ENCODE assay signal across 8 cellular contexts in the genomic region with DNA sequence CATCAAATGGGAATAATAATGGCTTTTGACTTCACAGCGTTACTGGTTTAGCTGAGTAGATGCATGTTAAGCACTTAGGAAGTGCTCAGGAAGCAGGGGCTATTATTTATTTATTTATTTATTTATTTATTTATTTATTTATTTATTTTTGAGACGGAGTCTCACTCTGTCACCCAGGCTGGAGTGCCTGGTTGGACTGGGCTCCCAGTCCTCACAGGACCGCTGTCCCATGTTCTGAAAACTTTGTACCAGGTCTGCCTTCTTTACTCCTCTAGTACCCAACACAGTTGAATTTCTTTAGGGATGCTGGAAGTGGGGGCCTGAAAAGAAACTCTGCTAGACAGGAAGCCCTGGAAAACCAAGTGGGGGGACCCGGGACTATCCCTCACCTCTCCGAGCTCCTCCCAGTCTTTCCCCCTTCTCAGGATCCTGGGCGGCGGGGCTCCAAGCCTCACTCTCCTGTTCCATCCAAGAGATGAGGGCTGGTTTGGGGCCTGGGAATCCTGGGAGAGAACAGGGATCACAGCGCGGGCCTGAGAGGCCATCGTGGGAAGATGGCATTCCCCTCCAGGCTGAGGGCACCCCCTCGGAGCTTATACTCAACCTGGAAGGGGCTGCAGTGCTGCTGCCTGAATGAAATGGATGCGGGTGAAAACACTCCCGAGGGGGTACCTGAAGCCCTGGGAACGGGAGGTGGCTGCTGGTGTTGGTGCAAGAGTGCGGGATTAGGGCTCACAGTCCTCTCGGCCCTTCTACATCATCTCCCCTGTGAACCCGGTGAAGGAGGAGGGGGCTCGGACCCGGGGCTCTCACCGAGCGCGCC. TPM values are rescaled to one million over a fixed set of nuclear protein-coding genes. Genes with fewer than 3 reads are reported as not detected.
DNase-seq lines count a peak whose midpoint lies in the region; ATAC-seq and TF ChIP-seq lines count a peak whose summit lies in the region.

No MANE protein-coding gene starts in this region.

- H3K4me1 Mint-ChIP-seq in activated T-helper 2 cell treated with anti-CD3 and anti-CD28 coated beads, Interferon-gamma antibody, Interleukin-2, Interleukin-4, amounts not matched to agents 10 μg/mL and 5 μg/mL and 100 μg/mL, durations not matched to agents 14 hours and 24 hours and 36 hours (ENCODE audit: low read depth), result peaks cover 43% of the 10 kb centered on the region

- H3K4me1 ChIP-seq in HCT116 (ENCODE audit: control insufficient read depth in 1 of 2, insufficient read depth in 2 of 2, low read length in 2 of 2), result peaks cover 9 to 39% of the 10 kb centered on the region in 2 experiments; a peak in 3 of 4 replicates
- peaks cover 8% of the 10 kb centered on the region for H3K4me1 ChIP-seq in cardiac muscle cell (ENCODE audit: low read depth)
- H3K4me1 ChIP-seq in trophoblast cell (ENCODE audit: control insufficient read depth in 1 of 2, insufficient read depth in 2 of 2, low read length in 2 of 2), result peaks cover 9 to 10% of the 10 kb centered on the region in 2 experiments

- TF ChIP-seq RAD21 in HCT116 (IDR thresholded peaks at IDR 0.05; ENCODE audit: low read depth), result no peak

- no peak for TF ChIP-seq CTCF in AG10803 (conservative IDR thresholded peaks at IDR 0.05; ENCODE audit: low read length)
- no peak for TF ChIP-seq CTCF in HCT116 (IDR thresholded peaks at IDR 0.05 in 2 of 3, conservative IDR thresholded peaks at IDR 0.05 in 1 of 3; ENCODE audit: borderline replicate concordance in 1 of 3, insufficient read depth in 1 of 3, low read depth in 2 of 3, low read length in 2 of 3)
- TF ChIP-seq CTCF in cardiac muscle cell (IDR thresholded peaks at IDR 0.05; ENCODE audit: low read depth, low read length), result no peak

- no CpG with 5 or more reads among the region's 22 CpGs for WGBS in trophoblast cell (ENCODE audit: extremely low coverage, insufficient coverage, insufficient read length)

- H3K9ac ChIP-seq in HCT116 (ENCODE audit: low read length), result peak overlapping the region; percentile 78
- H3K9ac ChIP-seq in trophoblast cell (ENCODE audit: low read length), result peak overlapping the region; percentile 82

- H3K9me3 ChIP-seq in HCT116 (ENCODE audit: control insufficient read depth in 1 of 2, insufficient read depth in 1 of 2, low read depth in 1 of 2, low read length in 2 of 2), result no peaks in the 10 kb centered on the region
- H3K9me3 ChIP-seq in cardiac muscle cell (ENCODE audit: low read depth), result no peaks in the 10 kb centered on the region
- H3K9me3 ChIP-seq in trophoblast cell (ENCODE audit: insufficient read depth, low read depth, low read length), result peaks cover 2% of the 10 kb centered on the region

- H3K79me1 ChIP-seq in trophoblast cell (ENCODE audit: low read length), result peaks cover 11% of the 10 kb centered on the region

- CTCF ChIA-PET in HCT116 (lab: Charles Lee), result interaction anchor here (1.5 to 1.9 kb wide), 2 partner anchors 12 to 141 kb away, joined by 4 to 8 read pairs; a partner anchor contains a TSS

- peak overlapping the region; percentile 84 for H3K4me3 Mint-ChIP-seq in activated T-helper 2 cell treated with anti-CD3 and anti-CD28 coated beads, Interferon-gamma antibody, Interleukin-2, Interleukin-4, amounts not matched to agents 10 μg/mL and 5 μg/mL and 100 μg/mL, durations not matched to agents 14 hours and 24 hours and 36 hours (ENCODE audit: low read depth)

- no peaks in the 10 kb centered on the region for H4K20me1 ChIP-seq in HCT116 (ENCODE audit: insufficient read depth)

- peak overlapping the region; percentile 95 for H4K91ac ChIP-seq in trophoblast cell (ENCODE audit: low read depth, low read length)

- no peaks in the 10 kb centered on the region for H3K27me3 Mint-ChIP-seq in activated T-helper 2 cell treated with anti-CD3 and anti-CD28 coated beads, Interferon-gamma antibody, Interleukin-2, Interleukin-4, amounts not matched to agents 10 μg/mL and 5 μg/mL and 100 μg/mL, durations not matched to agents 14 hours and 24 hours and 36 hours (ENCODE audit: low read depth)

- peak overlapping the region; percentile 100 for H4K8ac ChIP-seq in trophoblast cell (ENCODE audit: low read depth, low read length)

- no peaks in the 10 kb centered on the region for H3K9me2 ChIP-seq in HCT116 (ENCODE audit: insufficient read depth)

- H2AFZ ChIP-seq in HCT116 (ENCODE audit: low read depth, low read length, poor library complexity, severe bottlenecking), result no peak overlapping the region
- peak overlapping the region; percentile 92 for H2AFZ ChIP-seq in trophoblast cell (ENCODE audit: insufficient read depth, low read length, poor library complexity)

- H3K4me2 ChIP-seq in HCT116 (ENCODE audit: low read length) (peak overlapping the region; percentile 98), trophoblast cell (ENCODE audit: low read length) (peak overlapping the region; percentile 99)

- H2BK5ac ChIP-seq in trophoblast cell (ENCODE audit: low read depth, low read length, poor library complexity), result peak overlapping the region; percentile 95

- H3K4me3 ChIP-seq in AG10803 (ENCODE audit: low read length), result peak overlapping the region; percentile 76
- peak overlapping the region; percentile 83 to 90 for H3K4me3 ChIP-seq in HCT116 (replicated peaks in 1 of 2; ENCODE audit: low read depth in 1 of 2, low read length in 2 of 2)
- peak overlapping the region; percentile 70 for H3K4me3 ChIP-seq in cardiac muscle cell
- peak overlapping the region; percentile 72 for H3K4me3 ChIP-seq in trophoblast cell (ENCODE audit: low read depth, low read length)

- TF ChIP-seq POLR2A in HCT116 (IDR thresholded peaks at IDR 0.05; ENCODE audit: borderline replicate concordance, extremely low read depth, insufficient read depth, insufficient read length), result no peak

- RAD21 ChIA-PET in HCT116 (lab: Charles Lee; ENCODE audit: low non-redundant PET in 1 of 2, low total read pairs in 2 of 2, uncharacterized antibody in 2 of 2, unreplicated experiment in 2 of 2), result interaction anchor here in 1 of 2 experiments (1.9 kb wide), 1 partner anchor 141 kb away, joined by 5 read pairs; a partner anchor contains a TSS

- no peaks in the 10 kb centered on the region for H3K27me3 ChIP-seq in HCT116 (ENCODE audit: insufficient read depth, low read length)
- no peaks in the 10 kb centered on the region for H3K27me3 ChIP-seq in cardiac muscle cell
- H3K27me3 ChIP-seq in trophoblast cell (ENCODE audit: insufficient read depth, low read length), result no peaks in the 10 kb centered on the region

- H3K36me3 Mint-ChIP-seq in activated T-helper 2 cell treated with anti-CD3 and anti-CD28 coated beads, Interferon-gamma antibody, Interleukin-2, Interleukin-4, amounts not matched to agents 10 μg/mL and 5 μg/mL and 100 μg/mL, durations not matched to agents 14 hours and 24 hours and 36 hours (ENCODE audit: low read depth), result peaks cover 6% of the 10 kb centered on the region

- H3K9me3 Mint-ChIP-seq in activated T-helper 2 cell treated with anti-CD3 and anti-CD28 coated beads, Interferon-gamma antibody, Interleukin-2, Interleukin-4, amounts not matched to agents 10 μg/mL and 5 μg/mL and 100 μg/mL, durations not matched to agents 14 hours and 24 hours and 36 hours, result no peaks in the 10 kb centered on the region

- H3K18ac ChIP-seq in trophoblast cell (ENCODE audit: low read length), result peak overlapping the region; percentile 96

- ATAC-seq in HCT116 (no peak), HG03280 (IDR thresholded peaks at IDR 0.05; ENCODE audit: unreplicated experiment) (no peak)

- H3K27ac ChIP-seq in HCT116 (ENCODE audit: low read depth, low read length), result peak overlapping the region; percentile 87
- H3K27ac ChIP-seq in cardiac muscle cell, result peak overlapping the region; percentile 87
- peak overlapping the region; percentile 83 for H3K27ac ChIP-seq in trophoblast cell (ENCODE audit: low read depth, low read length)

- peak overlapping the region; percentile 78 for H3K4ac ChIP-seq in trophoblast cell (ENCODE audit: low read depth, low read length)

- H3K27ac Mint-ChIP-seq in activated T-helper 2 cell treated with anti-CD3 and anti-CD28 coated beads, Interferon-gamma antibody, Interleukin-2, Interleukin-4, amounts not matched to agents 10 μg/mL and 5 μg/mL and 100 μg/mL, durations not matched to agents 14 hours and 24 hours and 36 hours, result peak overlapping the region; percentile 79

- peak overlapping the region; percentile 90 for H4K12ac ChIP-seq in trophoblast cell (ENCODE audit: low read depth, low read length)

- H2BK120ac ChIP-seq in trophoblast cell (ENCODE audit: insufficient read depth, low read length, poor library complexity), result peak overlapping the region; percentile 82

- TSS peak; percentile 63 for BruUV-seq in HCT116 (replicated peaks; lab: Mats Ljungman, UMichigan)

- H2BK12ac ChIP-seq in trophoblast cell (ENCODE audit: low read length), result no peak overlapping the region

- H3K79me2 ChIP-seq in HCT116 (ENCODE audit: insufficient read depth, low read length), result no peaks in the 10 kb centered on the region
- H3K79me2 ChIP-seq in trophoblast cell (ENCODE audit: control insufficient read depth, insufficient read depth, low read length, poor library complexity), result peaks cover 9% of the 10 kb centered on the region

- no peaks in the 10 kb centered on the region for H3K36me3 ChIP-seq in HCT116 (ENCODE audit: control insufficient read depth in 1 of 2, insufficient read depth in 2 of 2, low read length in 2 of 2)
- no peaks in the 10 kb centered on the region for H3K36me3 ChIP-seq in cardiac muscle cell
- peaks cover 0 to 3% of the 10 kb centered on the region in 2 experiments for H3K36me3 ChIP-seq in trophoblast cell (ENCODE audit: control insufficient read depth in 1 of 2, insufficient read depth in 2 of 2, low read length in 2 of 2)

- H3K14ac ChIP-seq in trophoblast cell (ENCODE audit: low read length), result peak overlapping the region; percentile 94

- no peak overlapping the region for H3K23ac ChIP-seq in trophoblast cell (ENCODE audit: low read length)

- DNase-seq in AG10803 (ENCODE audit: low read depth), result peak; percentile 29
- DNase-seq in HCT116 (ENCODE audit: low read depth, low spot score), result no peak
- DNase-seq in activated T-helper 2 cell treated with anti-CD3 and anti-CD28 coated beads, Interferon-gamma antibody, Interleukin-2, Interleukin-4, amounts not matched to agents 10 μg/mL and 5 μg/mL and 100 μg/mL, durations not matched to agents 14 hours and 24 hours and 36 hours (ENCODE audit: low spot score), result no peak
- DNase-seq in cardiac muscle cell (ENCODE audit: low read depth in 1 of 2, low spot score in 1 of 2), result peak; percentile 33 to 76
- peak in 1 of 2 donors; percentile 20 for DNase-seq in trophoblast cell
- no peak for DNase-seq in NCI-H774 (lab: John Stamatoyannopoulos, UW)
- no peak for DNase-seq in NCI-H2029 treated with DMSO at 0.1 percent for 48 hours (lab: John Stamatoyannopoulos, UW)

- POLR2A ChIA-PET in HCT116 (lab: Charles Lee), result interaction anchor here (2.5 kb wide), 1 partner anchor 13 kb away, joined by 21 read pairs; a partner anchor contains a TSS

- intact Hi-C loops in HCT116 (cut with micrococcal nuclease), result loop anchor here (5.0 kb wide), 1 partner anchor 56 kb away; no protein-coding TSS in a partner anchor
- intact Hi-C loops in activated T-helper 2 cell treated with anti-CD3 and anti-CD28 coated beads, Interferon-gamma antibody, Interleukin-2, Interleukin-4, amounts not matched to agents 10 μg/mL and 5 μg/mL and 100 μg/mL, durations not matched to agents 14 hours and 24 hours and 36 hours (cut with micrococcal nuclease), result loop anchor here (5.0 kb wide), 1 partner anchor 61 kb away; no protein-coding TSS in a partner anchor

- H2AK5ac ChIP-seq in trophoblast cell (ENCODE audit: low read length), result peak overlapping the region; percentile 84

RNA-seq across cellular contexts. Expression of a gene that starts 0.7 kb away (rescaled TPM):
- total RNA-seq in HCT116 (2021; ENCODE audit: unreplicated experiment) (3.6 TPM), cardiac muscle cell (18.3 and 22.0 TPM in 2 replicates)
- 1.8 and 2.3 TPM in 2 replicates for polyA plus RNA-seq in HCT116 (2012)
- total RNA-seq in activated T-helper 2 cell treated with anti-CD3 and anti-CD28 coated beads, Interferon-gamma antibody, Interleukin-2, Interleukin-4, amounts not matched to agents 10 μg/mL and 5 μg/mL and 100 μg/mL, durations not matched to agents 14 hours and 24 hours and 36 hours, result 8.7 and 9.2 TPM in 2 replicates
- 12.4 and 25.0 TPM in 2 replicates for polyA plus RNA-seq in cardiac muscle cell
- 3.5 and 4.1 TPM in 2 replicates for polyA plus RNA-seq in trophoblast cell (2013)

RNA-seq across cellular contexts. Expression of a gene that starts 12.7 kb away (rescaled TPM):
- total RNA-seq in HCT116 (2021; ENCODE audit: unreplicated experiment), result 9.1 TPM
- 2.5 and 4.0 TPM in 2 replicates for polyA plus RNA-seq in HCT116 (2012)
- 14.5 and 14.6 TPM in 2 replicates for total RNA-seq in activated T-helper 2 cell treated with anti-CD3 and anti-CD28 coated beads, Interferon-gamma antibody, Interleukin-2, Interleukin-4, amounts not matched to agents 10 μg/mL and 5 μg/mL and 100 μg/mL, durations not matched to agents 14 hours and 24 hours and 36 hours
- 25.3 and 34.7 TPM in 2 replicates for total RNA-seq in cardiac muscle cell
- polyA plus RNA-seq in cardiac muscle cell, result 12.0 and 17.9 TPM in 2 replicates
- 4.2 and 4.4 TPM in 2 replicates for polyA plus RNA-seq in trophoblast cell (2013)

RNA-seq across cellular contexts. Expression of a gene that starts 14.7 kb away (rescaled TPM):
- total RNA-seq in HCT116 (2021; ENCODE audit: unreplicated experiment), result 0.15 TPM
- polyA plus RNA-seq in HCT116 (2012), result 0.03 and 0.04 TPM in 2 replicates
- 18.9 and 22.2 TPM in 2 replicates for total RNA-seq in activated T-helper 2 cell treated with anti-CD3 and anti-CD28 coated beads, Interferon-gamma antibody, Interleukin-2, Interleukin-4, amounts not matched to agents 10 μg/mL and 5 μg/mL and 100 μg/mL, durations not matched to agents 14 hours and 24 hours and 36 hours
- 19.3 and 25.5 TPM in 2 replicates for total RNA-seq in cardiac muscle cell
- polyA plus RNA-seq in cardiac muscle cell, result 12.0 and 12.9 TPM in 2 replicates
- 5.0 and 5.2 TPM in 2 replicates for polyA plus RNA-seq in trophoblast cell (2013)

RNA-seq across cellular contexts. Expression of a gene that starts 36.2 kb away (rescaled TPM):
- 2.1 TPM for total RNA-seq in HCT116 (2021; ENCODE audit: unreplicated experiment)
- 0.67 and 1.6 TPM in 2 replicates for polyA plus RNA-seq in HCT116 (2012)
- 11.8 and 11.9 TPM in 2 replicates for total RNA-seq in activated T-helper 2 cell treated with anti-CD3 and anti-CD28 coated beads, Interferon-gamma antibody, Interleukin-2, Interleukin-4, amounts not matched to agents 10 μg/mL and 5 μg/mL and 100 μg/mL, durations not matched to agents 14 hours and 24 hours and 36 hours
- 16.2 and 17.7 TPM in 2 replicates for total RNA-seq in cardiac muscle cell
- polyA plus RNA-seq in cardiac muscle cell, result 12.7 and 17.5 TPM in 2 replicates
- 3.6 and 3.8 TPM in 2 replicates for polyA plus RNA-seq in trophoblast cell (2013)

RNA-seq across cellular contexts. Expression of a gene that starts 39.4 kb away (rescaled TPM):
- 10.3 TPM for total RNA-seq in HCT116 (2021; ENCODE audit: unreplicated experiment)
- polyA plus RNA-seq in HCT116 (2012), result 6.1 and 7.3 TPM in 2 replicates
- 11.4 and 12.4 TPM in 2 replicates for total RNA-seq in activated T-helper 2 cell treated with anti-CD3 and anti-CD28 coated beads, Interferon-gamma antibody, Interleukin-2, Interleukin-4, amounts not matched to agents 10 μg/mL and 5 μg/mL and 100 μg/mL, durations not matched to agents 14 hours and 24 hours and 36 hours
- 19.4 and 19.5 TPM in 2 replicates for total RNA-seq in cardiac muscle cell
- polyA plus RNA-seq in cardiac muscle cell, result 11.3 and 17.9 TPM in 2 replicates
- 5.8 and 5.9 TPM in 2 replicates for polyA plus RNA-seq in trophoblast cell (2013)

Comparison
In these comparisons a context has a peak if more than half of its experiments do, and no peak if none do; other contexts are left out.
1. DNase-seq: peak in AG10803 (single experiment) and cardiac muscle cell (2 of 2); none in HCT116 (single experiment), activated T-helper 2 cell treated with anti-CD3 and anti-CD28 coated beads, Interferon-gamma antibody, Interleukin-2, Interleukin-4, amounts not matched to agents 10 μg/mL and 5 μg/mL and 100 μg/mL, durations not matched to agents 14 hours and 24 hours and 36 hours (single experiment), NCI-H774 (single experiment) and NCI-H2029 treated with DMSO at 0.1 percent for 48 hours (single experiment).
2. RNA of a gene that starts 14.7 kb away (total RNA-seq): 19.3 to 25.5 TPM in cardiac muscle cell and 18.9 to 22.2 TPM in activated T-helper 2 cell treated with anti-CD3 and anti-CD28 coated beads, Interferon-gamma antibody, Interleukin-2, Interleukin-4, amounts not matched to agents 10 μg/mL and 5 μg/mL and 100 μg/mL, durations not matched to agents 14 hours and 24 hours and 36 hours; 0.15 TPM in HCT116 (single experiment); every median in the first group is over 10 times any median in the second.
3. Peak in every context shown above with its lines, with median percentiles within 50 percentile points of each other: H3K4me3 ChIP-seq and H3K27ac ChIP-seq.